ENCODE assay signal across 24 cellular contexts in genomic region chr4:176849076-176849475, GRCh38. TPM values are rescaled to one million over a fixed set of nuclear protein-coding genes. Genes with fewer than 3 reads are reported as not detected.
"Had no signal": no experiment of that assay in that cellular context is flagged by ENCODE, and none has a peak within 500 bp of the region (broad histone marks: within the 10 kb centered on the region; RNA-seq: fewer than 3 reads in every experiment).

No MANE protein-coding gene starts in this region.

- H3K79me2 ChIP-seq: parathyroid adenoma had no signal

- H3K9ac ChIP-seq: parathyroid adenoma had no signal

- ATAC-seq: activated CD4-positive, alpha-beta T cell treated with anti-CD3 and anti-CD28 coated beads for 36 hours; lower lobe of right lung; stimulated activated memory B cell treated with anti-CD40 and anti-IgM and Interleukin-4, amounts not matched to agents 10 μg/mL and 1 μg/mL and 100 μg/mL, for 72 hours had no signal

- H3K27ac ChIP-seq: coronary artery, esophagus squamous epithelium, lower lobe of right lung, parathyroid adenoma, sigmoid colon, spleen, testis had no signal

- H3K9me3 Mint-ChIP-seq: central memory CD8-positive, alpha-beta T cell; type B pancreatic cell had no signal

- H3K27me3 Mint-ChIP-seq: activated CD4-positive, alpha-beta T cell treated with anti-CD3 and anti-CD28 coated beads for 36 hours; activated naive CD8-positive, alpha-beta T cell treated with anti-CD3 and anti-CD28 coated beads, Interleukin-2, amount 10 ng/mL, durations not matched to agents 7 days and 5 days; brain; central memory CD8-positive, alpha-beta T cell; stimulated activated memory B cell treated with anti-CD40 and anti-IgM and Interleukin-4, amounts not matched to agents 10 μg/mL and 1 μg/mL and 100 μg/mL, for 72 hours; type B pancreatic cell had no signal

- H3K27me3 ChIP-seq: esophagus squamous epithelium, sigmoid colon, spleen, testis had no signal

- H3K4me1 ChIP-seq: esophagus squamous epithelium, lower lobe of right lung, parathyroid adenoma, sigmoid colon, spleen, testis had no signal

- DNase-seq: activated CD4-positive, alpha-beta T cell treated with anti-CD3 and anti-CD28 coated beads for 36 hours; activated CD4-positive, alpha-beta T cell treated with anti-CD3 and anti-CD28 coated beads, Interleukin-2, amount 50 U/mL, for 48 hours; activated naive CD8-positive, alpha-beta T cell treated with anti-CD3 and anti-CD28 coated beads, Interleukin-2, amount 10 ng/mL, durations not matched to agents 7 days and 5 days; activated T-cell treated with anti-CD3 and anti-CD28 coated beads for 4 hours; anterior cingulate cortex; esophagus squamous epithelium; foreskin melanocyte; glutamatergic neuron; hippocampal formation; islet precursor cell; lower lobe of right lung; sigmoid colon; spleen; stimulated activated CD4-positive, alpha-beta T cell treated with anti-CD3 and anti-CD28 coated beads, Interleukin-4, amount 100 ng/mL, for 4 hours; T-helper 2 cell; testis had no signal

- H3K4me3 Mint-ChIP-seq: activated CD4-positive, alpha-beta T cell treated with anti-CD3 and anti-CD28 coated beads for 36 hours; activated naive CD8-positive, alpha-beta T cell treated with anti-CD3 and anti-CD28 coated beads, Interleukin-2, amount 10 ng/mL, durations not matched to agents 7 days and 5 days; brain; central memory CD8-positive, alpha-beta T cell; mesothelial cell of epicardium; nephron; stimulated activated memory B cell treated with anti-CD40 and anti-IgM and Interleukin-4, amounts not matched to agents 10 μg/mL and 1 μg/mL and 100 μg/mL, for 72 hours; type B pancreatic cell had no signal

- H2AFZ ChIP-seq: parathyroid adenoma had no signal

- H3K36me3 Mint-ChIP-seq: activated naive CD8-positive, alpha-beta T cell treated with anti-CD3 and anti-CD28 coated beads, Interleukin-2, amount 10 ng/mL, durations not matched to agents 7 days and 5 days; brain; stimulated activated memory B cell treated with anti-CD40 and anti-IgM and Interleukin-4, amounts not matched to agents 10 μg/mL and 1 μg/mL and 100 μg/mL, for 72 hours; type B pancreatic cell had no signal

- H3K4me3 ChIP-seq: coronary artery, esophagus squamous epithelium, lower lobe of right lung, sigmoid colon, spleen, testis had no signal

- H3K36me3 ChIP-seq: esophagus squamous epithelium, lower lobe of right lung, sigmoid colon, spleen had no signal

- H3K4me1 Mint-ChIP-seq: activated CD4-positive, alpha-beta T cell treated with anti-CD3 and anti-CD28 coated beads for 36 hours; activated naive CD8-positive, alpha-beta T cell treated with anti-CD3 and anti-CD28 coated beads, Interleukin-2, amount 10 ng/mL, durations not matched to agents 7 days and 5 days; brain; central memory CD8-positive, alpha-beta T cell; stimulated activated memory B cell treated with anti-CD40 and anti-IgM and Interleukin-4, amounts not matched to agents 10 μg/mL and 1 μg/mL and 100 μg/mL, for 72 hours had no signal

- H3K9me3 ChIP-seq: lower lobe of right lung, sigmoid colon, testis had no signal

- H3K27ac Mint-ChIP-seq: activated CD4-positive, alpha-beta T cell treated with anti-CD3 and anti-CD28 coated beads for 36 hours; activated naive CD8-positive, alpha-beta T cell treated with anti-CD3 and anti-CD28 coated beads, Interleukin-2, amount 10 ng/mL, durations not matched to agents 7 days and 5 days; brain; mesothelial cell of epicardium; nephron; stimulated activated memory B cell treated with anti-CD40 and anti-IgM and Interleukin-4, amounts not matched to agents 10 μg/mL and 1 μg/mL and 100 μg/mL, for 72 hours; type B pancreatic cell had no signal

RNA-seq across cellular contexts. Expression of gene VEGFC, which starts 56.4 kb away (rescaled TPM):
- total RNA-seq: activated CD4-positive, alpha-beta T cell treated with anti-CD3 and anti-CD28 coated beads for 36 hours; activated naive CD8-positive, alpha-beta T cell treated with anti-CD3 and anti-CD28 coated beads, Interleukin-2, amount 10 ng/mL, durations not matched to agents 7 days and 5 days had no signal
